ENCODE assay signal across 1 cellular context in genomic region chr2:27428978-27429541, GRCh38.
A peak's percentile ranks its signal among the peaks of the same experiment; 100 is the strongest.
TF ChIP-seq lines count a peak whose summit lies in the region.

No MANE protein-coding gene starts in this region.

TF ChIP-seq in HepG2, 621 proteins besides CTCF, POLR2A, EP300 and RAD21 (continued from another document):
- 0 out of 2 replicates have a peak, but pooled peaks have one; percentile 55 for TF ChIP-seq ZNF235 (CRISPR knock-in tag; IDR thresholded peaks at IDR 0.05; ENCODE audit: borderline replicate concordance)
- no peak for TF ChIP-seq SMARCC2 (IDR thresholded peaks at IDR 0.05)
- TF ChIP-seq ZMYM2 (CRISPR knock-in tag; IDR thresholded peaks at IDR 0.05): peak; percentile 63; the same call in 1 of the 2 replicates
- TF ChIP-seq, protein P1, sequence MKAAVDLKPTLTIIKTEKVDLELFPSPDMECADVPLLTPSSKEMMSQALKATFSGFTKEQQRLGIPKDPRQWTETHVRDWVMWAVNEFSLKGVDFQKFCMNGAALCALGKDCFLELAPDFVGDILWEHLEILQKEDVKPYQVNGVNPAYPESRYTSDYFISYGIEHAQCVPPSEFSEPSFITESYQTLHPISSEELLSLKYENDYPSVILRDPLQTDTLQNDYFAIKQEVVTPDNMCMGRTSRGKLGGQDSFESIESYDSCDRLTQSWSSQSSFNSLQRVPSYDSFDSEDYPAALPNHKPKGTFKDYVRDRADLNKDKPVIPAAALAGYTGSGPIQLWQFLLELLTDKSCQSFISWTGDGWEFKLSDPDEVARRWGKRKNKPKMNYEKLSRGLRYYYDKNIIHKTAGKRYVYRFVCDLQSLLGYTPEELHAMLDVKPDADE (CRISPR knock-in tag; IDR thresholded peaks at IDR 0.05): no peak; the same call in 1 of the 2 replicates
- TF ChIP-seq, protein P2, sequence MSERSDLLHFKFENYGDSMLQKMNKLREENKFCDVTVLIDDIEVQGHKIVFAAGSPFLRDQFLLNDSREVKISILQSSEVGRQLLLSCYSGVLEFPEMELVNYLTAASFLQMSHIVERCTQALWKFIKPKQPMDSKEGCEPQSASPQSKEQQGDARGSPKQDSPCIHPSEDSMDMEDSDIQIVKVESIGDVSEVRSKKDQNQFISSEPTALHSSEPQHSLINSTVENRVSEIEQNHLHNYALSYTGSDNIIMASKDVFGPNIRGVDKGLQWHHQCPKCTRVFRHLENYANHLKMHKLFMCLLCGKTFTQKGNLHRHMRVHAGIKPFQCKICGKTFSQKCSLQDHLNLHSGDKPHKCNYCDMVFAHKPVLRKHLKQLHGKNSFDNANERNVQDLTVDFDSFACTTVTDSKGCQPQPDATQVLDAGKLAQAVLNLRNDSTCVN (CRISPR knock-in tag; IDR thresholded peaks at IDR 0.05; ENCODE audit: borderline replicate concordance): no peak
- peak; percentile 61; the same call in 1 of the 2 replicates for TF ChIP-seq JUN (CRISPR knock-in tag; IDR thresholded peaks at IDR 0.05)
- TF ChIP-seq, protein P3, sequence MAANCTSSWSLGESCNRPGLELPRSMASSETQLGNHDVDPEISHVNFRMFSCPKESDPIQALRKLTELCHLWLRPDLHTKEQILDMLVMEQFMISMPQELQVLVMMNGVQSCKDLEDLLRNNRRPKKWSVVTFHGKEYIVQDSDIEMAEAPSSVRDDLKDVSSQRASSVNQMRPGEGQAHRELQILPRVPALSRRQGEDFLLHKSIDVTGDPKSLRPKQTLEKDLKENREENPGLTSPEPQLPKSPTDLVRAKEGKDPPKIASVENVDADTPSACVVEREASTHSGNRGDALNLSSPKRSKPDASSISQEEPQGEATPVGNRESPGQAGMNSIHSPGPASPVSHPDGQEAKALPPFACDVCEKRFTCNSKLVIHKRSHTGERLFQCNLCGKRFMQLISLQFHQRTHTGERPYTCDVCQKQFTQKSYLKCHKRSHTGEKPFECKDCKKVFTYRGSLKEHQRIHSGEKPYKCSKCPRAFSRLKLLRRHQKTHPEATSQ (CRISPR knock-in tag; IDR thresholded peaks at IDR 0.05; ENCODE audit: borderline replicate concordance): no peak
- TF ChIP-seq, protein P4, sequence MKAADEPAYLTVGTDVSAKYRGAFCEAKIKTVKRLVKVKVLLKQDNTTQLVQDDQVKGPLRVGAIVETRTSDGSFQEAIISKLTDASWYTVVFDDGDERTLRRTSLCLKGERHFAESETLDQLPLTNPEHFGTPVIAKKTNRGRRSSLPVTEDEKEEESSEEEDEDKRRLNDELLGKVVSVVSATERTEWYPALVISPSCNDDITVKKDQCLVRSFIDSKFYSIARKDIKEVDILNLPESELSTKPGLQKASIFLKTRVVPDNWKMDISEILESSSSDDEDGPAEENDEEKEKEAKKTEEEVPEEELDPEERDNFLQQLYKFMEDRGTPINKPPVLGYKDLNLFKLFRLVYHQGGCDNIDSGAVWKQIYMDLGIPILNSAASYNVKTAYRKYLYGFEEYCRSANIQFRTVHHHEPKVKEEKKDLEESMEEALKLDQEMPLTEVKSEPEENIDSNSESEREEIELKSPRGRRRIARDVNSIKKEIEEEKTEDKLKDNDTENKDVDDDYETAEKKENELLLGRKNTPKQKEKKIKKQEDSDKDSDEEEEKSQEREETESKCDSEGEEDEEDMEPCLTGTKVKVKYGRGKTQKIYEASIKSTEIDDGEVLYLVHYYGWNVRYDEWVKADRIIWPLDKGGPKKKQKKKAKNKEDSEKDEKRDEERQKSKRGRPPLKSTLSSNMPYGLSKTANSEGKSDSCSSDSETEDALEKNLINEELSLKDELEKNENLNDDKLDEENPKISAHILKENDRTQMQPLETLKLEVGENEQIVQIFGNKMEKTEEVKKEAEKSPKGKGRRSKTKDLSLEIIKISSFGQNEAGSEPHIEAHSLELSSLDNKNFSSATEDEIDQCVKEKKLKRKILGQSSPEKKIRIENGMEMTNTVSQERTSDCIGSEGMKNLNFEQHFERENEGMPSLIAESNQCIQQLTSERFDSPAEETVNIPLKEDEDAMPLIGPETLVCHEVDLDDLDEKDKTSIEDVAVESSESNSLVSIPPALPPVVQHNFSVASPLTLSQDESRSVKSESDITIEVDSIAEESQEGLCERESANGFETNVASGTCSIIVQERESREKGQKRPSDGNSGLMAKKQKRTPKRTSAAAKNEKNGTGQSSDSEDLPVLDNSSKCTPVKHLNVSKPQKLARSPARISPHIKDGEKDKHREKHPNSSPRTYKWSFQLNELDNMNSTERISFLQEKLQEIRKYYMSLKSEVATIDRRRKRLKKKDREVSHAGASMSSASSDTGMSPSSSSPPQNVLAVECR (CRISPR knock-in tag; IDR thresholded peaks at IDR 0.05; ENCODE audit: borderline replicate concordance): peak; percentile 57; the same call in 1 of the 2 replicates
- TF ChIP-seq KLF6 (CRISPR knock-in tag; IDR thresholded peaks at IDR 0.05): no peak
- peak; percentile 54; the same call in 1 of the 2 replicates for TF ChIP-seq ZNF264 (CRISPR knock-in tag; IDR thresholded peaks at IDR 0.05)
- peak; percentile 56; the same call in 1 of the 2 replicates for TF ChIP-seq MED1 (CRISPR knock-in tag; IDR thresholded peaks at IDR 0.05)
- TF ChIP-seq, protein P5, sequence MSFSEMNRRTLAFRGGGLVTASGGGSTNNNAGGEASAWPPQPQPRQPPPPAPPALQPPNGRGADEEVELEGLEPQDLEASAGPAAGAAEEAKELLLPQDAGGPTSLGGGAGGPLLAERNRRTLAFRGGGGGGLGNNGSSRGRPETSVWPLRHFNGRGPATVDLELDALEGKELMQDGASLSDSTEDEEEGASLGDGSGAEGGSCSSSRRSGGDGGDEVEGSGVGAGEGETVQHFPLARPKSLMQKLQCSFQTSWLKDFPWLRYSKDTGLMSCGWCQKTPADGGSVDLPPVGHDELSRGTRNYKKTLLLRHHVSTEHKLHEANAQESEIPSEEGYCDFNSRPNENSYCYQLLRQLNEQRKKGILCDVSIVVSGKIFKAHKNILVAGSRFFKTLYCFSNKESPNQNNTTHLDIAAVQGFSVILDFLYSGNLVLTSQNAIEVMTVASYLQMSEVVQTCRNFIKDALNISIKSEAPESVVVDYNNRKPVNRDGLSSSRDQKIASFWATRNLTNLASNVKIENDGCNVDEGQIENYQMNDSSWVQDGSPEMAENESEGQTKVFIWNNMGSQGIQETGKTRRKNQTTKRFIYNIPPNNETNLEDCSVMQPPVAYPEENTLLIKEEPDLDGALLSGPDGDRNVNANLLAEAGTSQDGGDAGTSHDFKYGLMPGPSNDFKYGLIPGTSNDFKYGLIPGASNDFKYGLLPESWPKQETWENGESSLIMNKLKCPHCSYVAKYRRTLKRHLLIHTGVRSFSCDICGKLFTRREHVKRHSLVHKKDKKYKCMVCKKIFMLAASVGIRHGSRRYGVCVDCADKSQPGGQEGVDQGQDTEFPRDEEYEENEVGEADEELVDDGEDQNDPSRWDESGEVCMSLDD (CRISPR knock-in tag; IDR thresholded peaks at IDR 0.05; ENCODE audit: borderline replicate concordance): peak; percentile 30; the same call in 1 of the 2 replicates
- peak; percentile 65 for TF ChIP-seq MYC (CRISPR knock-in tag; IDR thresholded peaks at IDR 0.05; ENCODE audit: borderline replicate concordance)
- peak; percentile 16 for TF ChIP-seq KDM5B (CRISPR knock-in tag; IDR thresholded peaks at IDR 0.05; ENCODE audit: borderline replicate concordance)
- peak; percentile 67; the same call in 1 of the 2 replicates for TF ChIP-seq KDM5A (IDR thresholded peaks at IDR 0.05; ENCODE audit: borderline replicate concordance, low read length)
- TF ChIP-seq NFE2 (CRISPR knock-in tag; IDR thresholded peaks at IDR 0.05): no peak
